In genomic region chr6:51684038-51684437, GRCh38 we compare ENCODE assay signal across 21 cellular contexts.
DNase-seq lines count a peak whose midpoint lies in the region; ATAC-seq and TF ChIP-seq lines count a peak whose summit lies in the region.
"Had no signal": no experiment of that assay in that cellular context is flagged by ENCODE, and none has a peak within 500 bp of the region (broad histone marks: within the 10 kb centered on the region; RNA-seq: fewer than 3 reads in every experiment).

No MANE protein-coding gene starts in this region.

- H3K9me2 ChIP-seq in GM23338 (ENCODE audit: insufficient read depth) = no peaks in the 10 kb centered on the region

- no peak overlapping the region for H3K4me2 ChIP-seq in GM23338

- no peaks in the 10 kb centered on the region for H4K20me1 ChIP-seq in GM23338 (replicated peaks; ENCODE audit: insufficient read depth)

- WGBS in spleen, 5 donors = 61 to 89% (median 80%) methylated on average over 1 of the region's 1 CpG

- H3K36me3 ChIP-seq in GM23338 (ENCODE audit: insufficient read depth) (no peaks in the 10 kb centered on the region), spleen (no peaks in the 10 kb centered on the region)
- H3K36me3 ChIP-seq: HAP-1 had no signal

- H3K27me3 ChIP-seq in GM23338 (ENCODE audit: insufficient read depth) = no peaks in the 10 kb centered on the region
- no peaks in the 10 kb centered on the region for H3K27me3 ChIP-seq in spleen (replicated peaks in 1 of 7)

- no peaks in the 10 kb centered on the region for H3K4me1 ChIP-seq in GM23338 (ENCODE audit: insufficient read depth)
- no peaks in the 10 kb centered on the region for H3K4me1 ChIP-seq in spleen
- H3K4me1 ChIP-seq: HAP-1 had no signal

- TF ChIP-seq CTCF in GM23338 (conservative IDR thresholded peaks at IDR 0.05; ENCODE audit: low read depth in 2 of 2) = peak in 1 of 2 experiments; percentile 39; a peak in 1 of 4 replicates
- TF ChIP-seq CTCF in progenitor cell of endocrine pancreas (IDR thresholded peaks at IDR 0.05; ENCODE audit: unreplicated experiment) = peak; percentile 30
- no peak for TF ChIP-seq CTCF in spleen (IDR thresholded peaks at IDR 0.05 in 8 of 11, conservative IDR thresholded peaks at IDR 0.05 in 3 of 11)

- no peak overlapping the region for H3K4me3 ChIP-seq in GM23338
- no peak overlapping the region for H3K4me3 ChIP-seq in spleen
- H3K4me3 ChIP-seq: HAP-1, SK-N-MC had no signal

- no peak overlapping the region for H2AFZ ChIP-seq in GM23338

- intact Hi-C loops in spleen (cut with DNase I; ENCODE audit: low total_unique reads) = no loop called here

- H3K36me3 Mint-ChIP-seq in GM23338 (ENCODE audit: low read depth) (no peaks in the 10 kb centered on the region), progenitor cell of endocrine pancreas (ENCODE audit: insufficient read depth) (no peaks in the 10 kb centered on the region)
- H3K36me3 Mint-ChIP-seq: CD4-positive, CD25-positive, alpha-beta regulatory T cell had no signal

- H3K27me3 Mint-ChIP-seq in GM23338 (ENCODE audit: insufficient read depth, low read depth, poor library complexity) (no peaks in the 10 kb centered on the region), progenitor cell of endocrine pancreas (no peaks in the 10 kb centered on the region)
- H3K27me3 Mint-ChIP-seq: B cell; CD4-positive, CD25-positive, alpha-beta regulatory T cell had no signal

- TF ChIP-seq POLR2A in spleen (IDR thresholded peaks at IDR 0.05) = no peak

- H3K27ac Mint-ChIP-seq in GM23338 (no peak overlapping the region), progenitor cell of endocrine pancreas (no peak overlapping the region)
- H3K27ac Mint-ChIP-seq: B cell; CD4-positive, CD25-positive, alpha-beta regulatory T cell had no signal

- H3K27ac ChIP-seq in GM23338 (ENCODE audit: low read depth) = no peak overlapping the region
- H3K27ac ChIP-seq in spleen = no peak overlapping the region
- H3K27ac ChIP-seq: 22Rv1, SK-N-MC had no signal

- peak; percentile 17 for DNase-seq in DMS53 (lab: John Stamatoyannopoulos, UW)
- DNase-seq in DMS53 treated with DMSO at 0.1 percent for 48 hours (lab: John Stamatoyannopoulos, UW; ENCODE audit: unreplicated experiment) = no peak
- DNase-seq in GM23338 (ENCODE audit: low spot score) = peak; percentile 15
- peak; percentile 9 for DNase-seq in dedifferentiated amniotic fluid mesenchymal stem cell (ENCODE audit: extremely low spot score)
- DNase-seq in progenitor cell of endocrine pancreas (ENCODE audit: low spot score, unreplicated experiment) = no peak
- DNase-seq in NCI-H69 (lab: John Stamatoyannopoulos, UW) = no peak
- no peak for DNase-seq in spleen
- no peak for DNase-seq in NCI-H1048 (lab: John Stamatoyannopoulos, UW)
- DNase-seq: CD4-positive, CD25-positive, alpha-beta regulatory T cell; COR-L47; DMS153; MM.1S; NCI-H1105 treated with DMSO at 0.1 percent for 48 hours; NCI-H1694; NCI-H510A; NCI-H774; SHP77 had no signal

- no peaks in the 10 kb centered on the region for H3K79me2 ChIP-seq in GM23338 (replicated peaks; ENCODE audit: insufficient read depth)

- ATAC-seq in GM23338 = no peak

- H3K9me3 Mint-ChIP-seq in GM23338 = no peaks in the 10 kb centered on the region
- peaks cover 6% of the 10 kb centered on the region for H3K9me3 Mint-ChIP-seq in progenitor cell of endocrine pancreas (ENCODE audit: low read depth)

- H3F3A ChIP-seq in GM23338 (replicated peaks; ENCODE audit: low read depth) = no peaks in the 10 kb centered on the region

- no peaks in the 10 kb centered on the region for H3K9me3 ChIP-seq in spleen
- H3K9me3 ChIP-seq: HAP-1 had no signal

- H3K4me1 Mint-ChIP-seq in GM23338 (no peaks in the 10 kb centered on the region), progenitor cell of endocrine pancreas (ENCODE audit: low read depth) (peaks cover 4% of the 10 kb centered on the region)
- H3K4me1 Mint-ChIP-seq: B cell; CD4-positive, CD25-positive, alpha-beta regulatory T cell had no signal

- H3K4me3 Mint-ChIP-seq in GM23338 (no peak overlapping the region), progenitor cell of endocrine pancreas (ENCODE audit: low read depth) (no peak overlapping the region)
- H3K4me3 Mint-ChIP-seq: B cell; CD4-positive, CD25-positive, alpha-beta regulatory T cell had no signal

TF ChIP-seq in GM23338, 12 proteins besides CTCF, POLR2A, EP300 and RAD21 (continues in another document):
- TF ChIP-seq CREB1 (CRISPR knock-in tag; IDR thresholded peaks at IDR 0.05; ENCODE audit: low read depth) (no peak), NANOG (IDR thresholded peaks at IDR 0.05; ENCODE audit: borderline replicate concordance) (no peak), EZH2 (IDR thresholded peaks at IDR 0.05; ENCODE audit: low read depth, unreplicated experiment) (no peak), REST (IDR thresholded peaks at IDR 0.05; ENCODE audit: unreplicated experiment) (no peak), ZNF114 (CRISPR knock-in tag; IDR thresholded peaks at IDR 0.05) (no peak), ZNF331 (CRISPR knock-in tag; IDR thresholded peaks at IDR 0.05; ENCODE audit: low read depth) (no peak), EZH2phosphoT487 (IDR thresholded peaks at IDR 0.05; ENCODE audit: unreplicated experiment) (no peak), POLR2AphosphoS5 (IDR thresholded peaks at IDR 0.05; ENCODE audit: low read depth) (no peak)
- TF ChIP-seq, protein P1, sequence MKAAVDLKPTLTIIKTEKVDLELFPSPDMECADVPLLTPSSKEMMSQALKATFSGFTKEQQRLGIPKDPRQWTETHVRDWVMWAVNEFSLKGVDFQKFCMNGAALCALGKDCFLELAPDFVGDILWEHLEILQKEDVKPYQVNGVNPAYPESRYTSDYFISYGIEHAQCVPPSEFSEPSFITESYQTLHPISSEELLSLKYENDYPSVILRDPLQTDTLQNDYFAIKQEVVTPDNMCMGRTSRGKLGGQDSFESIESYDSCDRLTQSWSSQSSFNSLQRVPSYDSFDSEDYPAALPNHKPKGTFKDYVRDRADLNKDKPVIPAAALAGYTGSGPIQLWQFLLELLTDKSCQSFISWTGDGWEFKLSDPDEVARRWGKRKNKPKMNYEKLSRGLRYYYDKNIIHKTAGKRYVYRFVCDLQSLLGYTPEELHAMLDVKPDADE (IDR thresholded peaks at IDR 0.05) = no peak

Comparison
In these comparisons a context has a peak if more than half of its experiments do, and no peak if none do; other contexts are left out.
1. DNase-seq: peak in DMS53 (single experiment), GM23338 (single experiment) and dedifferentiated amniotic fluid mesenchymal stem cell (single experiment); none in DMS53 treated with DMSO at 0.1 percent for 48 hours (single experiment), progenitor cell of endocrine pancreas (single experiment), NCI-H69 (single experiment), spleen (single experiment) and NCI-H1048 (single experiment).